Comparison of ENCODE assay signal across 9 cellular contexts in the genomic region with DNA sequence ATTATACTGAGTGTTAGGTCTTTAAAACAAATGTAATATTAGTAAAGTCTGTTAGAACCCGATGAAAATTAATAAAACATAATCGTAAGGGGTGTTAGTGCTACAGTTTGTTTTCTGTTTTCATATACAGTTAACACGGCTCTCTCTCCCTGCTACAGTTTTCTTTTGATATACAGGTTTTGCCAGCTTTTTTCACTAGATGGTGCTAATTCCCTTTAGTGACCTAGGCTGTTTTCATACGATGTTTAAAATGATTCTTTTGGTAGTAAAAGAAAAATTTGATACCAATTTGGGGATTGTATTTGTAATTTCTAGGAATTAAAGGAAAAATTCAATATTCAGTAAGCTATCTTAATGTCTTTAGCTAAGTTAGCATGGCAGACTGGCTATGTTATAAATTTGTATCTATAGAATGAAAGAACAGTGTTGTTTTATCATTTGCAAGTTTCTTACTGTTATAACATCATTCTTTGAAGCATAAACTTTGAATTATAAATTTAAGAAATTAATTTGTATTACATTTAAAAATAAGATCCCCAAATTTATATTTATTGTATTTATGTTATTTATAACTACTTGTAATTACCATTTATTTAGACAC. TPM values are rescaled to one million over a fixed set of nuclear protein-coding genes. Genes with fewer than 3 reads are reported as not detected.
DNase-seq lines count a peak whose midpoint lies in the region; ATAC-seq and TF ChIP-seq lines count a peak whose summit lies in the region.
"Had no signal": no experiment of that assay in that cellular context is flagged by ENCODE, and none has a peak within 500 bp of the region (broad histone marks: within the 10 kb centered on the region; RNA-seq: fewer than 3 reads in every experiment).

No MANE protein-coding gene starts in this region.

- DNase-seq in DMS153 treated with DMSO at 0.1 percent for 48 hours (lab: John Stamatoyannopoulos, UW; ENCODE audit: unreplicated experiment) (peak; percentile 5), DMS153 (lab: John Stamatoyannopoulos, UW) (no peak), MM.1S (peak; percentile 64), esophagus squamous epithelium (lab: John Stamatoyannopoulos, UW) (no peak)
- no peak for DNase-seq in stimulated activated naive CD8-positive, alpha-beta T cell treated with anti-CD3 and anti-CD28 coated beads, Interleukin-15, amount 100 ng/mL, for 72 hours

- no peaks in the 10 kb centered on the region for H3K27me3 ChIP-seq in MM.1S (replicated peaks; ENCODE audit: insufficient read depth, low read length)
- no peaks in the 10 kb centered on the region for H3K27me3 ChIP-seq in esophagus squamous epithelium
- H3K27me3 ChIP-seq in neuron (ENCODE audit: insufficient read depth, low read length) = no peaks in the 10 kb centered on the region
- H3K27me3 ChIP-seq: BLaER1 had no signal

- H3K9me2 ChIP-seq in MM.1S (replicated peaks; ENCODE audit: insufficient read depth, low read length) = no peaks in the 10 kb centered on the region

- no peaks in the 10 kb centered on the region for H3K27me3 Mint-ChIP-seq in stimulated activated naive CD8-positive, alpha-beta T cell treated with anti-CD3 and anti-CD28 coated beads, Interleukin-15, amount 100 ng/mL, for 72 hours

- no peaks in the 10 kb centered on the region for H3K79me2 ChIP-seq in MM.1S (ENCODE audit: low read length)

- H3K4me3 ChIP-seq in MM.1S (ENCODE audit: low read length) (no peak overlapping the region), esophagus squamous epithelium (no peak overlapping the region), neuron (ENCODE audit: low read length) (no peak overlapping the region)
- H3K4me3 ChIP-seq: BLaER1 had no signal

- H4K20me1 ChIP-seq in MM.1S (ENCODE audit: insufficient read depth, low read length) = no peaks in the 10 kb centered on the region
- H4K20me1 ChIP-seq: BLaER1 had no signal

- TF ChIP-seq POLR2A in esophagus squamous epithelium (IDR thresholded peaks at IDR 0.05) = no peak

- no peak overlapping the region for H3K27ac Mint-ChIP-seq in stimulated activated naive CD8-positive, alpha-beta T cell treated with anti-CD3 and anti-CD28 coated beads, Interleukin-15, amount 100 ng/mL, for 72 hours

- TF ChIP-seq CTCF in MM.1S (IDR thresholded peaks at IDR 0.05; ENCODE audit: low read length) (peak; percentile 78), esophagus squamous epithelium (IDR thresholded peaks at IDR 0.05) (peak in 5 of 6 experiments; percentile 32 to 75 (median 67))

- H3K36me3 ChIP-seq in MM.1S (replicated peaks; ENCODE audit: insufficient read depth, low read length) (no peaks in the 10 kb centered on the region), esophagus squamous epithelium (peaks cover 0 to 24% (median 4%) of the 10 kb centered on the region in 3 donors), neuron (ENCODE audit: insufficient read depth, low read length) (no peaks in the 10 kb centered on the region)

- peak overlapping the region; percentile 42 for H2AFZ ChIP-seq in MM.1S (ENCODE audit: low read length)
- peak overlapping the region; percentile 27 for H2AFZ ChIP-seq in neuron (ENCODE audit: low read depth, low read length)

- H3F3A ChIP-seq in MM.1S (ENCODE audit: insufficient read depth, low read length) = no peaks in the 10 kb centered on the region

- H3K4me2 ChIP-seq in MM.1S (ENCODE audit: low read depth, low read length) = peak overlapping the region; percentile 25
- H3K4me2 ChIP-seq: BLaER1 had no signal

- peaks cover 6% of the 10 kb centered on the region for H3K4me1 Mint-ChIP-seq in stimulated activated naive CD8-positive, alpha-beta T cell treated with anti-CD3 and anti-CD28 coated beads, Interleukin-15, amount 100 ng/mL, for 72 hours

- H3K9me3 ChIP-seq in MM.1S (replicated peaks; ENCODE audit: insufficient read depth, low read length) (no peaks in the 10 kb centered on the region), esophagus squamous epithelium (no peaks in the 10 kb centered on the region), neuron (ENCODE audit: low read length) (no peaks in the 10 kb centered on the region)
- H3K9me3 ChIP-seq: BLaER1 had no signal

- no peak overlapping the region for H3K9ac ChIP-seq in MM.1S (ENCODE audit: low read length)
- H3K9ac ChIP-seq: BLaER1 had no signal

- H3K9me3 Mint-ChIP-seq in stimulated activated naive CD8-positive, alpha-beta T cell treated with anti-CD3 and anti-CD28 coated beads, Interleukin-15, amount 100 ng/mL, for 72 hours = no peaks in the 10 kb centered on the region

- intact Hi-C loops in esophagus squamous epithelium (cut with DNase I) = no loop called here

- H3K27ac ChIP-seq in MM.1S (ENCODE audit: low read length) = no peak overlapping the region
- no peak overlapping the region for H3K27ac ChIP-seq in esophagus squamous epithelium
- H3K27ac ChIP-seq: BLaER1 had no signal

- H3K4me3 Mint-ChIP-seq in stimulated activated naive CD8-positive, alpha-beta T cell treated with anti-CD3 and anti-CD28 coated beads, Interleukin-15, amount 100 ng/mL, for 72 hours = no peak overlapping the region

- H3K4me1 ChIP-seq in MM.1S (ENCODE audit: low read length) (no peaks in the 10 kb centered on the region), esophagus squamous epithelium (peaks cover 0 to 6% (median 0%) of the 10 kb centered on the region in 3 donors), neuron (ENCODE audit: insufficient read depth, low read length) (peaks cover 10% of the 10 kb centered on the region)
- H3K4me1 ChIP-seq: BLaER1 had no signal

- 0 to 2% methylated on average over 4 of the region's 4 CpGs for WGBS in esophagus squamous epithelium, 2 donors

- ATAC-seq in SK-N-SH treated with all-trans-retinoic acid at 6 μM for 48 hours (peak; percentile 84), GM21717 (IDR thresholded peaks at IDR 0.05; ENCODE audit: unreplicated experiment) (no peak)
- no peak for ATAC-seq in stimulated activated naive CD8-positive, alpha-beta T cell treated with anti-CD3 and anti-CD28 coated beads, Interleukin-15, amount 100 ng/mL, for 72 hours

TF ChIP-seq in SK-N-SH treated with all-trans-retinoic acid at 6 μM for 48 hours, 23 proteins besides CTCF, POLR2A, EP300 and RAD21:
- TF ChIP-seq PPARA (CRISPR knock-in tag; IDR thresholded peaks at IDR 0.05; ENCODE audit: borderline replicate concordance) = no peak

RNA-seq across cellular contexts. Expression of gene APH1B, which starts 11.5 kb away (rescaled TPM):
- 1 to 10 TPM in 3 of 4 donors, under 1 TPM in 1; 0.53 to 7.8 (median 3.3) TPM for total RNA-seq in esophagus squamous epithelium

Comparison
In these comparisons a context has a peak if more than half of its experiments do, and no peak if none do; other contexts are left out.
1. DNase-seq: peak in DMS153 treated with DMSO at 0.1 percent for 48 hours (single experiment) and MM.1S (single experiment); none in DMS153 (single experiment), esophagus squamous epithelium (single experiment) and stimulated activated naive CD8-positive, alpha-beta T cell treated with anti-CD3 and anti-CD28 coated beads, Interleukin-15, amount 100 ng/mL, for 72 hours (0 of 2).